In genomic region chr2:148614332-148615049, GRCh38 we compare ENCODE assay signal across 8 cellular contexts. TPM values are rescaled to one million over a fixed set of nuclear protein-coding genes. Genes with fewer than 3 reads are reported as not detected.
DNase-seq lines count a peak whose midpoint lies in the region; ATAC-seq and TF ChIP-seq lines count a peak whose summit lies in the region.

No MANE protein-coding gene starts in this region.

- no peaks in the 10 kb centered on the region for H3K9me2 ChIP-seq in DOHH2 (replicated peaks; ENCODE audit: control insufficient read depth, low read length)

- ATAC-seq in GM19395 (IDR thresholded peaks at IDR 0.05; ENCODE audit: unreplicated experiment) (peak; percentile 98), HG03280 (IDR thresholded peaks at IDR 0.05; ENCODE audit: unreplicated experiment) (peak; percentile 95), esophagus mucosa (peak; percentile 57)

- WGBS in prostate gland, result 31% methylated on average over 5 of the region's 5 CpGs

- peaks cover 29% of the 10 kb centered on the region for H3K4me1 ChIP-seq in DOHH2 (ENCODE audit: control insufficient read depth, low read length)
- peaks cover 10% of the 10 kb centered on the region for H3K4me1 ChIP-seq in SJSA1 (replicated peaks)
- no peaks in the 10 kb centered on the region for H3K4me1 ChIP-seq in prostate gland (replicated peaks)

- H3K27me3 ChIP-seq in DOHH2 (ENCODE audit: control insufficient read depth, low read length) (no peaks in the 10 kb centered on the region), SJSA1 (replicated peaks) (no peaks in the 10 kb centered on the region), prostate gland (replicated peaks; ENCODE audit: insufficient read depth) (no peaks in the 10 kb centered on the region)

- peak overlapping the region; percentile 89 for H3K27ac Mint-ChIP-seq in osteocyte (ENCODE audit: unreplicated experiment)

- H3K4me2 ChIP-seq in DOHH2 (ENCODE audit: low read length), result peak overlapping the region; percentile 74

- no peaks in the 10 kb centered on the region for H3K9me3 Mint-ChIP-seq in osteocyte (ENCODE audit: unreplicated experiment)

- H3K36me3 ChIP-seq in DOHH2 (ENCODE audit: control insufficient read depth, low read length), result no peaks in the 10 kb centered on the region
- no peaks in the 10 kb centered on the region for H3K36me3 ChIP-seq in SJSA1
- H3K36me3 ChIP-seq in prostate gland, result no peaks in the 10 kb centered on the region

- no peaks in the 10 kb centered on the region for H3K79me2 ChIP-seq in DOHH2 (ENCODE audit: control insufficient read depth, low read length)

- TF ChIP-seq CTCF in DOHH2 (IDR thresholded peaks at IDR 0.05; ENCODE audit: low read depth, low read length, poor library complexity, severe bottlenecking) (no peak), osteocyte (IDR thresholded peaks at IDR 0.05) (no peak), prostate gland (IDR thresholded peaks at IDR 0.05) (no peak)

- H3K36me3 Mint-ChIP-seq in osteocyte (ENCODE audit: unreplicated experiment), result no peaks in the 10 kb centered on the region

- intact Hi-C loops in prostate gland (cut with DNase I), result no loop called here

- peaks cover 29% of the 10 kb centered on the region for H3K4me1 Mint-ChIP-seq in osteocyte (ENCODE audit: unreplicated experiment)

- no peak for TF ChIP-seq POLR2A in prostate gland (IDR thresholded peaks at IDR 0.05)

- peak overlapping the region; percentile 46 for H3K27ac ChIP-seq in DOHH2 (ENCODE audit: low read depth, low read length)
- no peak overlapping the region for H3K27ac ChIP-seq in SJSA1
- H3K27ac ChIP-seq in prostate gland, result no peak overlapping the region

- DNase-seq in SJSA1 (ENCODE audit: low read depth in 1 of 2, low spot score in 2 of 2) (peak; percentile 56 to 57), osteocyte (ENCODE audit: extremely low spot score, unreplicated experiment) (no peak), prostate gland (ENCODE audit: low spot score) (no peak), NCI-H510A treated with DMSO at 0.1 percent for 48 hours (lab: John Stamatoyannopoulos, UW) (no peak)

- peak overlapping the region; percentile 56 for H3K4me3 ChIP-seq in DOHH2 (ENCODE audit: low read length)
- no peak overlapping the region for H3K4me3 ChIP-seq in SJSA1
- no peak overlapping the region for H3K4me3 ChIP-seq in prostate gland

- H3K4me3 Mint-ChIP-seq in osteocyte (ENCODE audit: unreplicated experiment), result peak overlapping the region; percentile 26

- H3K9me3 ChIP-seq in DOHH2 (ENCODE audit: control insufficient read depth, insufficient read depth, low read length) (no peaks in the 10 kb centered on the region), SJSA1 (replicated peaks) (no peaks in the 10 kb centered on the region), prostate gland (no peaks in the 10 kb centered on the region)

- no peaks in the 10 kb centered on the region for H3F3A ChIP-seq in DOHH2 (ENCODE audit: control insufficient read depth, insufficient read depth)

- H3K27me3 Mint-ChIP-seq in osteocyte (ENCODE audit: unreplicated experiment), result no peaks in the 10 kb centered on the region

- H4K20me1 ChIP-seq in DOHH2 (ENCODE audit: control insufficient read depth, insufficient read depth, low read depth, low read length), result no peaks in the 10 kb centered on the region

RNA-seq across cellular contexts. Expression of gene EPC2, which starts 30.1 kb away (rescaled TPM):
- 16.0 and 19.5 TPM in 2 replicates for total RNA-seq in SJSA1 (2014; rRNA removed; shearing (Covaris generic))
- total RNA-seq in esophagus mucosa (16.4 TPM), osteocyte (38.3 and 39.2 TPM in 2 replicates), prostate gland (10 to 100 TPM; 27.2 to 40.2 TPM)

Comparison
In these comparisons a context has a peak if more than half of its experiments do, and no peak if none do; other contexts are left out.
1. DNase-seq: peak in SJSA1 (2 of 2); none in osteocyte (single experiment), prostate gland (single experiment) and NCI-H510A treated with DMSO at 0.1 percent for 48 hours (single experiment).
2. Peak in every context shown above with its lines, with median percentiles within 50 percentile points of each other: ATAC-seq.